ENCODE assay signal across 24 cellular contexts in the genomic region with DNA sequence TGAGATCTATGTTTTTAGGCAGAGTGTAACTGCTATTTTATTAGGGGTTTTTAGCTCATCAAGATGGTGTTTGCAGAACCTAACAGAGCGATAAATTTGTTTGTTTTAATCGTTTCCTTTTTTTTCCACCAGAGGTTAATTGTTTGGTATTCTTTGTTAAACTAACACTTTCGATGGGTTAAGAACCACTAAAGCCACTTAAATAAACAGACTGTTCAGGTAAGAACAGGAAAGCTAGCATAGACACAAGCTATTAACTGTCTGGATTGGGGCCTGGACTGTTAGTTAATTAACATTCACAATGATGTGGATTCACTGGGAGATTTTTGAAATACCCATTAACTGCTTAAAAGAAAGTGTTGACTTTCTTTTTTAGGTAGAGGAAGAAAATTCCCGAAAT.
DNase-seq lines count a peak whose midpoint lies in the region; ATAC-seq and TF ChIP-seq lines count a peak whose summit lies in the region.
"Had no signal": no experiment of that assay in that cellular context is flagged by ENCODE, and none has a peak within 500 bp of the region (broad histone marks: within the 10 kb centered on the region; RNA-seq: fewer than 3 reads in every experiment).

No MANE protein-coding gene starts in this region.

- TF ChIP-seq CTCF in endodermal cell (conservative IDR thresholded peaks at IDR 0.05): no peak

- peaks cover 22% of the 10 kb centered on the region for H3K27me3 Mint-ChIP-seq in stimulated activated memory B cell treated with anti-CD40 and anti-IgM and Interleukin-4, amounts not matched to agents 10 μg/mL and 1 μg/mL and 100 μg/mL, for 72 hours
- H3K27me3 Mint-ChIP-seq in endodermal cell (ENCODE audit: insufficient read depth): peaks cover 32% of the 10 kb centered on the region

- H3K36me3 ChIP-seq in SJCRH30 (no peaks in the 10 kb centered on the region), endodermal cell (ENCODE audit: control insufficient read depth, insufficient read depth, low read length) (no peaks in the 10 kb centered on the region)
- H3K36me3 ChIP-seq: gastroesophageal sphincter, right lobe of liver, tibial artery had no signal

- peak; percentile 2 to 36 for DNase-seq in NCI-H2081 (lab: John Stamatoyannopoulos, UW)
- DNase-seq in NCI-H2081 treated with DMSO at 0.1 percent for 48 hours (lab: John Stamatoyannopoulos, UW): no peak
- peak; percentile 34 for DNase-seq in NCI-H1436 treated with DMSO at 0.1 percent for 48 hours (lab: John Stamatoyannopoulos, UW)
- no peak for DNase-seq in SJCRH30
- DNase-seq in renal cortical epithelial cell (ENCODE audit: low read depth): peak; percentile 54
- DNase-seq in T1000 (lab: John Stamatoyannopoulos, UW): no peak
- no peak for DNase-seq in endodermal cell
- DNase-seq: activated CD4-positive, alpha-beta memory T cell treated with anti-CD3 and anti-CD28 coated beads, Interleukin-2, amount 10 ng/mL, durations not matched to agents 7 days and 5 days; activated effector memory CD4-positive, alpha-beta T cell treated with anti-CD3 and anti-CD28 coated beads, Interleukin-2, amount 50 U/mL, for 16 hours; activated naive CD8-positive, alpha-beta T cell treated with anti-CD3 and anti-CD28 coated beads, Interleukin-2, amount 10 ng/mL, durations not matched to agents 7 days and 5 days; caudate nucleus; CD8-positive, alpha-beta memory T cell; KG1; NCI-H82; OCI-M1; stimulated activated CD4-positive, alpha-beta T cell treated with anti-CD3 and anti-CD28 coated beads, Interleukin-12 subunit alpha, Interleukin-12 subunit beta, amount 100 ng/mL, for 4 hours; stimulated activated CD4-positive, alpha-beta T cell treated with anti-CD3 and anti-CD28 coated beads, Interleukin-4, amount 100 ng/mL, for 4 hours; stimulated activated naive CD8-positive, alpha-beta T cell treated with anti-CD3 and anti-CD28 coated beads, Interleukin-15, Interleukin-2, amounts not matched to agents 100 U/mL and 50 U/mL, for 24 hours; tibial artery had no signal

- H3K4me3 Mint-ChIP-seq in stimulated activated memory B cell treated with anti-CD40 and anti-IgM and Interleukin-4, amounts not matched to agents 10 μg/mL and 1 μg/mL and 100 μg/mL, for 72 hours: no peak overlapping the region
- H3K4me3 Mint-ChIP-seq in endodermal cell: no peak overlapping the region
- H3K4me3 Mint-ChIP-seq: activated CD4-positive, alpha-beta memory T cell treated with anti-CD3 and anti-CD28 coated beads, Interleukin-2, amount 10 ng/mL, durations not matched to agents 7 days and 5 days; activated naive CD8-positive, alpha-beta T cell treated with anti-CD3 and anti-CD28 coated beads, Interleukin-2, amount 10 ng/mL, durations not matched to agents 7 days and 5 days; CD8-positive, alpha-beta memory T cell; dendritic cell treated with granulocyte-macrophage colony-stimulating factor and Interleukin-4, amounts not matched to agents 40 ng/mL and 50 ng/mL, for 4 days had no signal

- H3K27ac Mint-ChIP-seq in stimulated activated memory B cell treated with anti-CD40 and anti-IgM and Interleukin-4, amounts not matched to agents 10 μg/mL and 1 μg/mL and 100 μg/mL, for 72 hours: no peak overlapping the region
- no peak overlapping the region for H3K27ac Mint-ChIP-seq in endodermal cell
- H3K27ac Mint-ChIP-seq: activated CD4-positive, alpha-beta memory T cell treated with anti-CD3 and anti-CD28 coated beads, Interleukin-2, amount 10 ng/mL, durations not matched to agents 7 days and 5 days; activated naive CD8-positive, alpha-beta T cell treated with anti-CD3 and anti-CD28 coated beads, Interleukin-2, amount 10 ng/mL, durations not matched to agents 7 days and 5 days; CD8-positive, alpha-beta memory T cell; dendritic cell treated with granulocyte-macrophage colony-stimulating factor and Interleukin-4, amounts not matched to agents 40 ng/mL and 50 ng/mL, for 4 days had no signal

- H3K4me3 ChIP-seq in SJCRH30: no peak overlapping the region
- no peak overlapping the region for H3K4me3 ChIP-seq in endodermal cell (ENCODE audit: low read length)
- H3K4me3 ChIP-seq: gastroesophageal sphincter, right lobe of liver, tibial artery had no signal

- H3K36me3 Mint-ChIP-seq in stimulated activated memory B cell treated with anti-CD40 and anti-IgM and Interleukin-4, amounts not matched to agents 10 μg/mL and 1 μg/mL and 100 μg/mL, for 72 hours: no peaks in the 10 kb centered on the region
- H3K36me3 Mint-ChIP-seq in endodermal cell (ENCODE audit: low read depth): no peaks in the 10 kb centered on the region
- H3K36me3 Mint-ChIP-seq: activated naive CD8-positive, alpha-beta T cell treated with anti-CD3 and anti-CD28 coated beads, Interleukin-2, amount 10 ng/mL, durations not matched to agents 7 days and 5 days; CD8-positive, alpha-beta memory T cell had no signal

- no peak overlapping the region for H3K9ac ChIP-seq in endodermal cell (ENCODE audit: extremely low read depth, low read length, poor library complexity, severe bottlenecking)

- H3K9me3 ChIP-seq in SJCRH30 (replicated peaks) (no peaks in the 10 kb centered on the region), endodermal cell (ENCODE audit: control insufficient read depth, low read length) (peaks cover 6% of the 10 kb centered on the region)
- H3K9me3 ChIP-seq: gastroesophageal sphincter, right lobe of liver, tibial artery had no signal

- H3K27ac ChIP-seq in SJCRH30: peak overlapping the region; percentile 16; the same call in 1 of the 2 replicates
- H3K27ac ChIP-seq in endodermal cell (ENCODE audit: low read depth, low read length): no peak overlapping the region
- H3K27ac ChIP-seq: 22Rv1, right lobe of liver, tibial artery had no signal

- H3K4me1 ChIP-seq in SJCRH30 (peaks cover 63% of the 10 kb centered on the region), endodermal cell (ENCODE audit: control insufficient read depth, insufficient read depth, low read length) (peaks cover 16% of the 10 kb centered on the region)
- H3K4me1 ChIP-seq: right lobe of liver had no signal

- H3K9me3 Mint-ChIP-seq in stimulated activated memory B cell treated with anti-CD40 and anti-IgM and Interleukin-4, amounts not matched to agents 10 μg/mL and 1 μg/mL and 100 μg/mL, for 72 hours: no peaks in the 10 kb centered on the region
- no peaks in the 10 kb centered on the region for H3K9me3 Mint-ChIP-seq in endodermal cell
- H3K9me3 Mint-ChIP-seq: activated CD4-positive, alpha-beta memory T cell treated with anti-CD3 and anti-CD28 coated beads, Interleukin-2, amount 10 ng/mL, durations not matched to agents 7 days and 5 days; activated naive CD8-positive, alpha-beta T cell treated with anti-CD3 and anti-CD28 coated beads, Interleukin-2, amount 10 ng/mL, durations not matched to agents 7 days and 5 days; CD8-positive, alpha-beta memory T cell; dendritic cell treated with granulocyte-macrophage colony-stimulating factor and Interleukin-4, amounts not matched to agents 40 ng/mL and 50 ng/mL, for 4 days had no signal

- H3K4me1 Mint-ChIP-seq in stimulated activated memory B cell treated with anti-CD40 and anti-IgM and Interleukin-4, amounts not matched to agents 10 μg/mL and 1 μg/mL and 100 μg/mL, for 72 hours: peaks cover 2% of the 10 kb centered on the region
- H3K4me1 Mint-ChIP-seq in endodermal cell: peaks cover 23% of the 10 kb centered on the region
- H3K4me1 Mint-ChIP-seq: activated naive CD8-positive, alpha-beta T cell treated with anti-CD3 and anti-CD28 coated beads, Interleukin-2, amount 10 ng/mL, durations not matched to agents 7 days and 5 days had no signal

- WGBS in endodermal cell (ENCODE audit: insufficient coverage in 1 of 2, insufficient read length in 1 of 2), 2 experiments: 71% methylated on average over 1 to 3 of the region's 4 CpGs

- ATAC-seq in stimulated activated memory B cell treated with anti-CD40 and anti-IgM and Interleukin-4, amounts not matched to agents 10 μg/mL and 1 μg/mL and 100 μg/mL, for 72 hours: no peak
- ATAC-seq: stimulated activated naive CD8-positive, alpha-beta T cell treated with anti-CD3 and anti-CD28 coated beads, Interleukin-15, Interleukin-2, amounts not matched to agents 100 U/mL and 50 U/mL, for 24 hours had no signal

- H3K27me3 ChIP-seq in SJCRH30: no peaks in the 10 kb centered on the region
- no peaks in the 10 kb centered on the region for H3K27me3 ChIP-seq in endodermal cell (ENCODE audit: control insufficient read depth, insufficient read depth, low read length, poor library complexity, severe bottlenecking)
- H3K27me3 ChIP-seq: right lobe of liver, tibial artery had no signal

Comparison
In these comparisons a context has a peak if more than half of its experiments do, and no peak if none do; other contexts are left out.
1. DNase-seq: peak in NCI-H2081 (2 of 2), NCI-H1436 treated with DMSO at 0.1 percent for 48 hours (single experiment) and renal cortical epithelial cell (single experiment); none in NCI-H2081 treated with DMSO at 0.1 percent for 48 hours (single experiment), SJCRH30 (0 of 2), T1000 (single experiment) and endodermal cell (single experiment).